Comparison of ENCODE assay signal across 8 cellular contexts in genomic region chr20:33209789-33210188, GRCh38. TPM values are rescaled to one million over a fixed set of nuclear protein-coding genes. Genes with fewer than 3 reads are reported as not detected.
DNase-seq lines count a peak whose midpoint lies in the region; ATAC-seq, FAIRE-seq and TF ChIP-seq lines count a peak whose summit lies in the region.

No MANE protein-coding gene starts in this region.

- WGBS in psoas muscle, 3 donors: 2 to 3% (median 3%) methylated on average over 13 of the region's 13 CpGs

- DNase-seq in GM12891 (ENCODE audit: insufficient read length, low spot score) (peak; percentile 24), NT2/D1 (ENCODE audit: low read depth, low spot score) (peak; percentile 51), head of caudate nucleus (peak; percentile 8 to 86 (median 58)), psoas muscle (peak; percentile 38 to 70), natural killer cell (no peak)
- DNase-seq in activated effector memory CD4-positive, alpha-beta T cell treated with Interleukin-2 at 50 U/mL for 16 hours: peak; percentile 7

- peak; percentile 80 for FAIRE-seq in GM12891 (lab: Jason Lieb, UNC)

- peak in 1 of 4 donors; percentile 65 for ATAC-seq in psoas muscle
- no peak for ATAC-seq in natural killer cell
- ATAC-seq in GM18867 (IDR thresholded peaks at IDR 0.05; ENCODE audit: unreplicated experiment): no peak
- no peak for ATAC-seq in GM18498 (IDR thresholded peaks at IDR 0.05; ENCODE audit: unreplicated experiment)

- TF ChIP-seq POLR2A in GM12891 (IDR thresholded peaks at IDR 0.05; ENCODE audit: low read depth, low read length): no peak

- intact Hi-C loops in head of caudate nucleus (cut with DNase I) (no loop called here), psoas muscle (cut with DNase I) (loop anchor here in 1 of 2 donors (5.0 kb wide), 1 partner anchor 307 kb away; no protein-coding TSS in a partner anchor), natural killer cell (cut with micrococcal nuclease) (no loop called here)

- no peak for TF ChIP-seq CTCF in psoas muscle (IDR thresholded peaks at IDR 0.05)
- no peak for TF ChIP-seq CTCF in natural killer cell (IDR thresholded peaks at IDR 0.05)

- no peaks in the 10 kb centered on the region for H3K36me3 ChIP-seq in NT2/D1 (ENCODE audit: insufficient read depth, insufficient read length, low read length)
- H3K36me3 ChIP-seq in psoas muscle (ENCODE audit: insufficient read depth in 1 of 2, low read depth in 1 of 2): no peaks in the 10 kb centered on the region

- peaks cover 32% of the 10 kb centered on the region for H3K27me3 ChIP-seq in NT2/D1 (ENCODE audit: insufficient read depth, insufficient read length)
- peaks cover 0 to 16% (median 10%) of the 10 kb centered on the region in 3 donors for H3K27me3 ChIP-seq in psoas muscle (ENCODE audit: insufficient read depth in 3 of 3, low read length in 2 of 3)

- H3K27ac Mint-ChIP-seq in natural killer cell: no peak overlapping the region

- H3K36me3 Mint-ChIP-seq in natural killer cell: no peaks in the 10 kb centered on the region

- no peak overlapping the region for H3K9ac ChIP-seq in NT2/D1 (ENCODE audit: insufficient read length, low read depth)

- no peaks in the 10 kb centered on the region for H3K9me3 Mint-ChIP-seq in natural killer cell

- no peak overlapping the region for H3K27ac ChIP-seq in psoas muscle

- no peak overlapping the region for H3K4me3 Mint-ChIP-seq in natural killer cell

- no peaks in the 10 kb centered on the region for H3K9me3 ChIP-seq in NT2/D1 (ENCODE audit: insufficient read depth, low read length)
- no peaks in the 10 kb centered on the region for H3K9me3 ChIP-seq in psoas muscle

- H3K27me3 Mint-ChIP-seq in natural killer cell (ENCODE audit: low read depth in 2 of 2): peaks cover 36 to 55% of the 10 kb centered on the region in 2 donors

- no peaks in the 10 kb centered on the region for H3K4me1 Mint-ChIP-seq in natural killer cell

- H3K4me1 ChIP-seq in NT2/D1 (ENCODE audit: insufficient read depth, insufficient read length) (no peaks in the 10 kb centered on the region), psoas muscle (no peaks in the 10 kb centered on the region)

- H3K4me3 ChIP-seq in NT2/D1 (ENCODE audit: insufficient read length, low read depth): no peak overlapping the region
- H3K4me3 ChIP-seq in psoas muscle: no peak overlapping the region

TF ChIP-seq in GM12891, 5 proteins besides CTCF, POLR2A, EP300 and RAD21:
- TF ChIP-seq PAX5 (IDR thresholded peaks at IDR 0.05; ENCODE audit: insufficient read depth, low read length, severe bottlenecking) (no peak), SPI1 (IDR thresholded peaks at IDR 0.05; ENCODE audit: low read depth, low read length) (no peak), POLR2AphosphoS5 (IDR thresholded peaks at IDR 0.05; ENCODE audit: low read depth, low read length) (no peak), POU2F2 (IDR thresholded peaks at IDR 0.05; ENCODE audit: low read depth, low read length) (no peak), TAF1 (IDR thresholded peaks at IDR 0.05; ENCODE audit: low read depth, low read length) (no peak)

RNA-seq across cellular contexts. Expression of gene BPIFA3, which starts 7.4 kb away (rescaled TPM):
- not detected for polyA plus RNA-seq in GM12891 (2012; ENCODE audit: low read depth, missing spikeins)
- total RNA-seq in psoas muscle: not detected
- polyA plus RNA-seq in psoas muscle: not detected
- not detected for total RNA-seq in natural killer cell

RNA-seq across cellular contexts. Expression of gene BPIFA1, which starts 26.0 kb away (rescaled TPM):
- polyA plus RNA-seq in GM12891 (2012; ENCODE audit: low read depth, missing spikeins): not detected
- total RNA-seq in psoas muscle (not detected), natural killer cell (not detected)
- not detected for polyA plus RNA-seq in psoas muscle

RNA-seq across cellular contexts. Expression of gene BPIFA2, which starts 41.8 kb away (rescaled TPM):
- polyA plus RNA-seq in GM12891 (2012; ENCODE audit: low read depth, missing spikeins): not detected
- total RNA-seq in psoas muscle (not detected), natural killer cell (not detected)
- not detected for polyA plus RNA-seq in psoas muscle
